In genomic region chr17:81609541-81610353, GRCh38 we compare ENCODE assay signal across 1 cellular context.
TF ChIP-seq lines count a peak whose summit lies in the region.

No MANE protein-coding gene starts in this region.

TF ChIP-seq in HepG2, 621 proteins besides CTCF, POLR2A, EP300 and RAD21:
- TF ChIP-seq FOXK1 (CRISPR knock-in tag; IDR thresholded peaks at IDR 0.05; ENCODE audit: borderline replicate concordance, low read depth): no peak
- no peak for TF ChIP-seq ZNF574 (CRISPR knock-in tag; IDR thresholded peaks at IDR 0.05)
- TF ChIP-seq ZSCAN5A (CRISPR knock-in tag; IDR thresholded peaks at IDR 0.05; ENCODE audit: borderline replicate concordance): no peak
- TF ChIP-seq, protein P1, sequence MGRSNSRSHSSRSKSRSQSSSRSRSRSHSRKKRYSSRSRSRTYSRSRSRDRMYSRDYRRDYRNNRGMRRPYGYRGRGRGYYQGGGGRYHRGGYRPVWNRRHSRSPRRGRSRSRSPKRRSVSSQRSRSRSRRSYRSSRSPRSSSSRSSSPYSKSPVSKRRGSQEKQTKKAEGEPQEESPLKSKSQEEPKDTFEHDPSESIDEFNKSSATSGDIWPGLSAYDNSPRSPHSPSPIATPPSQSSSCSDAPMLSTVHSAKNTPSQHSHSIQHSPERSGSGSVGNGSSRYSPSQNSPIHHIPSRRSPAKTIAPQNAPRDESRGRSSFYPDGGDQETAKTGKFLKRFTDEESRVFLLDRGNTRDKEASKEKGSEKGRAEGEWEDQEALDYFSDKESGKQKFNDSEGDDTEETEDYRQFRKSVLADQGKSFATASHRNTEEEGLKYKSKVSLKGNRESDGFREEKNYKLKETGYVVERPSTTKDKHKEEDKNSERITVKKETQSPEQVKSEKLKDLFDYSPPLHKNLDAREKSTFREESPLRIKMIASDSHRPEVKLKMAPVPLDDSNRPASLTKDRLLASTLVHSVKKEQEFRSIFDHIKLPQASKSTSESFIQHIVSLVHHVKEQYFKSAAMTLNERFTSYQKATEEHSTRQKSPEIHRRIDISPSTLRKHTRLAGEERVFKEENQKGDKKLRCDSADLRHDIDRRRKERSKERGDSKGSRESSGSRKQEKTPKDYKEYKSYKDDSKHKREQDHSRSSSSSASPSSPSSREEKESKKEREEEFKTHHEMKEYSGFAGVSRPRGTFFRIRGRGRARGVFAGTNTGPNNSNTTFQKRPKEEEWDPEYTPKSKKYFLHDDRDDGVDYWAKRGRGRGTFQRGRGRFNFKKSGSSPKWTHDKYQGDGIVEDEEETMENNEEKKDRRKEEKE (IDR thresholded peaks at IDR 0.05): no peak
- TF ChIP-seq, protein P2, sequence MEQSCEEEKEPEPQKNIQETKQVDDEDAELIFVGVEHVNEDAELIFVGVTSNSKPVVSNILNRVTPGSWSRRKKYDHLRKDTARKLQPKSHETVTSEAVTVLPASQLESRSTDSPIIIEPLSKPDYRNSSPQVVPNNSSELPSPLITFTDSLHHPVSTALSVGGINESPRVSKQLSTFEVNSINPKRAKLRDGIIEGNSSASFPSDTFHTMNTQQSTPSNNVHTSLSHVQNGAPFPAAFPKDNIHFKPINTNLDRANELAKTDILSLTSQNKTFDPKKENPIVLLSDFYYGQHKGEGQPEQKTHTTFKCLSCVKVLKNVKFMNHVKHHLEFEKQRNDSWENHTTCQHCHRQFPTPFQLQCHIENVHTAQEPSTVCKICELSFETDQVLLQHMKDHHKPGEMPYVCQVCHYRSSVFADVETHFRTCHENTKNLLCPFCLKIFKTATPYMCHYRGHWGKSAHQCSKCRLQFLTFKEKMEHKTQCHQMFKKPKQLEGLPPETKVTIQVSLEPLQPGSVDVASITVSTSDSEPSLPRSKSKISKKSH (CRISPR knock-in tag; IDR thresholded peaks at IDR 0.05; ENCODE audit: borderline replicate concordance): no peak
- no peak for TF ChIP-seq ZSCAN22 (CRISPR knock-in tag; IDR thresholded peaks at IDR 0.05)
- TF ChIP-seq RFX1 (IDR thresholded peaks at IDR 0.05): no peak
